ENCODE assay signal across 14 cellular contexts in the genomic region with DNA sequence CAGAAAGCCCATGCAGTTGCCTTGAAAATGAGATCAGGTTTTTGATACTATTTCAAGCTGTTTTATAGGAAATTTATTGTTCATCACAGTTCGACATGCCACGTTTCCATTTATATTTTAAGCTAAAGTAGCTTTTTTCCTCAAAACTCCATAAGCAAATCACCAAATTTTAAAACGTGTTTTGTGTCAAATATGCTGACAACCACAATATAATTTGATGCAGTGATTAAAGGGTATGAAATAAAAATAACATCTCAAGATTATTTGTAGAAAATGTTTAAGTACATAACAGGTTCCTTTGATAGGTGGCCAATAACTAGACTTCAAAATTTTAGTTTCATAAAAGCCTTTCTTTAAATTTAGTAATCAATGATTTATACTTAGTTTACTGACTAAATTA.
DNase-seq lines count a peak whose midpoint lies in the region; ATAC-seq and TF ChIP-seq lines count a peak whose summit lies in the region.
"Had no signal": no experiment of that assay in that cellular context is flagged by ENCODE, and none has a peak within 500 bp of the region (broad histone marks: within the 10 kb centered on the region; RNA-seq: fewer than 3 reads in every experiment).

No MANE protein-coding gene starts in this region.

- peak overlapping the region; percentile 63 for H3K4me2 ChIP-seq in mammary epithelial cell (ENCODE audit: insufficient read depth, low read depth, low read length)
- H3K4me2 ChIP-seq: BLaER1 treated with 17β-estradiol and CSF1 and Interleukin-3, amounts not matched to agents 10 nM and 100 nM; GM23338 had no signal

- dilution Hi-C loops in mammary epithelial cell (cut with HindIII; ENCODE audit: low sequenced_read_pairs), result no loop called here

- CTCF ChIA-PET in mammary epithelial cell (lab: Charles Lee; ENCODE audit: low non-redundant PET), result interaction anchor here (0.6 kb wide), 1 partner anchor 966 kb away, joined by 3 read pairs; no protein-coding TSS in a partner anchor
- CTCF ChIA-PET in MCF 10A (lab: Yijun Ruan, JAX), result interaction anchor here (0.8 to 2.0 kb wide), 7 partner anchors 8 to 748 kb away, joined by 3 to 9 read pairs (median 5); no protein-coding TSS in a partner anchor

- H3K4me3 Mint-ChIP-seq in MCF 10A (ENCODE audit: unreplicated experiment), result no peak overlapping the region
- H3K4me3 Mint-ChIP-seq: CD4-positive, CD25-positive, alpha-beta regulatory T cell; GM23338; H9 had no signal

- no peaks in the 10 kb centered on the region for H3K9me3 Mint-ChIP-seq in MCF 10A (ENCODE audit: unreplicated experiment)
- H3K9me3 Mint-ChIP-seq: GM23338, H9 had no signal

- H3K9ac ChIP-seq in mammary epithelial cell (ENCODE audit: insufficient read depth, low read length), result no peak overlapping the region
- H3K9ac ChIP-seq: BLaER1 treated with 17β-estradiol and CSF1 and Interleukin-3, amounts not matched to agents 10 nM and 100 nM had no signal

- TF ChIP-seq CTCF in mammary epithelial cell (conservative IDR thresholded peaks at IDR 0.05 in 1 of 2, IDR thresholded peaks at IDR 0.05 in 1 of 2; ENCODE audit: extremely low read depth in 1 of 2, insufficient read depth in 1 of 2, low read depth in 1 of 2, low read length in 2 of 2), result no peak
- no peak for TF ChIP-seq CTCF in MCF 10A (IDR thresholded peaks at IDR 0.05; ENCODE audit: unreplicated experiment)
- TF ChIP-seq CTCF in VCaP (conservative IDR thresholded peaks at IDR 0.05), result no peak
- no peak for TF ChIP-seq CTCF in body of pancreas (IDR thresholded peaks at IDR 0.05)

- WGBS in mammary epithelial cell (ENCODE audit: low coverage, missing lambda C conversion rate), result 74% methylated on average over 3 of the region's 3 CpGs
- WGBS in body of pancreas, 2 donors, result 74 to 75% methylated on average over 3 of the region's 3 CpGs

- POLR2A ChIA-PET in MCF 10A (lab: Yijun Ruan, JAX), result no interaction called here

- no peaks in the 10 kb centered on the region for H3K27me3 Mint-ChIP-seq in MCF 10A (ENCODE audit: insufficient read depth, unreplicated experiment)

- no peaks in the 10 kb centered on the region for H3K36me3 Mint-ChIP-seq in MCF 10A (ENCODE audit: insufficient read depth, unreplicated experiment)
- H3K36me3 Mint-ChIP-seq: CD4-positive, CD25-positive, alpha-beta regulatory T cell had no signal

- no peak for TF ChIP-seq POLR2A in body of pancreas (IDR thresholded peaks at IDR 0.05)

- in situ Hi-C loops in mammary epithelial cell (cut with MboI; ENCODE audit: low sequenced_read_pairs in 2 of 2), result no loop called here

- H3K4me3 ChIP-seq in mammary epithelial cell (replicated peaks in 1 of 3; ENCODE audit: insufficient read depth in 1 of 3, low read depth in 2 of 3, low read length in 3 of 3), result no peak overlapping the region
- peak overlapping the region; percentile 35; the same call in 1 of the 2 replicates for H3K4me3 ChIP-seq in MG63
- no peak overlapping the region for H3K4me3 ChIP-seq in effector memory CD4-positive, alpha-beta T cell (ENCODE audit: insufficient read depth, low read depth, low read length, poor library complexity, severe bottlenecking)
- no peak overlapping the region for H3K4me3 ChIP-seq in body of pancreas
- H3K4me3 ChIP-seq: BLaER1 treated with 17β-estradiol and CSF1 and Interleukin-3, amounts not matched to agents 10 nM and 100 nM; GM23338 had no signal

- H4K20me1 ChIP-seq in mammary epithelial cell (ENCODE audit: insufficient read depth, low read length), result no peaks in the 10 kb centered on the region
- H4K20me1 ChIP-seq: BLaER1 treated with 17β-estradiol and CSF1 and Interleukin-3, amounts not matched to agents 10 nM and 100 nM had no signal

- intact Hi-C loops in mammary epithelial cell (cut with micrococcal nuclease), result loop anchor here (5.0 kb wide), 1 partner anchor 1183 kb away; no protein-coding TSS in a partner anchor
- intact Hi-C loops in MCF 10A (cut with micrococcal nuclease), result loop anchor here (5.0 kb wide), 1 partner anchor 1178 kb away; a partner anchor contains a TSS
- intact Hi-C loops in body of pancreas (cut with DNase I), result no loop called here

- no peak overlapping the region for H3K27ac Mint-ChIP-seq in MCF 10A (ENCODE audit: low read depth, unreplicated experiment)
- H3K27ac Mint-ChIP-seq: CD4-positive, CD25-positive, alpha-beta regulatory T cell; GM23338; H9 had no signal

- H3K9me3 ChIP-seq in mammary epithelial cell (replicated peaks; ENCODE audit: insufficient read depth, low read length), result no peaks in the 10 kb centered on the region
- H3K9me3 ChIP-seq in MG63, result no peaks in the 10 kb centered on the region; the same call in 1 of the 2 replicates
- no peaks in the 10 kb centered on the region for H3K9me3 ChIP-seq in effector memory CD4-positive, alpha-beta T cell (ENCODE audit: control insufficient read depth, low read length)
- H3K9me3 ChIP-seq in body of pancreas, result no peaks in the 10 kb centered on the region

- no peaks in the 10 kb centered on the region for H3K36me3 ChIP-seq in mammary epithelial cell (ENCODE audit: insufficient read depth, low read length)
- no peaks in the 10 kb centered on the region for H3K36me3 ChIP-seq in MG63
- no peaks in the 10 kb centered on the region for H3K36me3 ChIP-seq in effector memory CD4-positive, alpha-beta T cell (ENCODE audit: control insufficient read depth, insufficient read depth, low read length)
- H3K36me3 ChIP-seq in body of pancreas (replicated peaks in 1 of 2; ENCODE audit: insufficient read depth in 1 of 2, low read depth in 2 of 2), result no peaks in the 10 kb centered on the region
- H3K36me3 ChIP-seq: BLaER1 treated with 17β-estradiol and CSF1 and Interleukin-3, amounts not matched to agents 10 nM and 100 nM had no signal

- DNase-seq in mammary epithelial cell (no peak), MCF 10A (ENCODE audit: unreplicated experiment) (no peak), MG63 (no peak), activated T-cell treated with anti-CD3 and anti-CD28 coated beads for 4 hours (no peak), body of pancreas (no peak)
- no peak for DNase-seq in effector memory CD4-positive, alpha-beta T cell
- DNase-seq: CD4-positive, CD25-positive, alpha-beta regulatory T cell had no signal

- ATAC-seq in HG03095 (IDR thresholded peaks at IDR 0.05; ENCODE audit: unreplicated experiment) (no peak), body of pancreas (no peak)

- H3K27me3 ChIP-seq in mammary epithelial cell (ENCODE audit: insufficient read depth, low read length) (no peaks in the 10 kb centered on the region), MG63 (no peaks in the 10 kb centered on the region), body of pancreas (no peaks in the 10 kb centered on the region)
- no peaks in the 10 kb centered on the region for H3K27me3 ChIP-seq in effector memory CD4-positive, alpha-beta T cell (replicated peaks; ENCODE audit: control insufficient read depth, insufficient read depth, low read length, poor library complexity, severe bottlenecking)
- H3K27me3 ChIP-seq: BLaER1 treated with 17β-estradiol and CSF1 and Interleukin-3, amounts not matched to agents 10 nM and 100 nM had no signal

- H3K4me1 ChIP-seq in mammary epithelial cell (ENCODE audit: insufficient read depth, low read length) (no peaks in the 10 kb centered on the region), body of pancreas (no peaks in the 10 kb centered on the region)
- H3K4me1 ChIP-seq in effector memory CD4-positive, alpha-beta T cell (ENCODE audit: control insufficient read depth, insufficient read depth, low read length, poor library complexity, severe bottlenecking), result no peaks in the 10 kb centered on the region

- no TSS peak for BruUV-seq in mammary epithelial cell (replicated peaks; lab: Mats Ljungman, UMichigan)
- BruUV-seq in MCF 10A (replicated peaks; lab: Mats Ljungman, UMichigan), result no TSS peak

- H3K4me1 Mint-ChIP-seq in MCF 10A (ENCODE audit: insufficient read depth, unreplicated experiment), result peaks cover 5% of the 10 kb centered on the region
- H3K4me1 Mint-ChIP-seq: CD4-positive, CD25-positive, alpha-beta regulatory T cell; GM23338 had no signal

- no peaks in the 10 kb centered on the region for H3K79me2 ChIP-seq in mammary epithelial cell (ENCODE audit: insufficient read depth, low read length)

- H3K27ac ChIP-seq in mammary epithelial cell (ENCODE audit: insufficient read depth, low read depth, low read length) (no peak overlapping the region), VCaP (peak overlapping the region; percentile 3; the same call in 1 of the 2 replicates), body of pancreas (no peak overlapping the region)
- H3K27ac ChIP-seq in effector memory CD4-positive, alpha-beta T cell (ENCODE audit: insufficient read depth, low read length, poor library complexity, severe bottlenecking), result no peak overlapping the region
- H3K27ac ChIP-seq: 22Rv1; BLaER1 treated with 17β-estradiol and CSF1 and Interleukin-3, amounts not matched to agents 10 nM and 100 nM; HL-60 had no signal

- H2AFZ ChIP-seq in mammary epithelial cell (ENCODE audit: low read depth, low read length), result no peak overlapping the region
- H2AFZ ChIP-seq: GM23338 had no signal
